Comparison of ENCODE assay signal across 1 cellular context in the genomic region with DNA sequence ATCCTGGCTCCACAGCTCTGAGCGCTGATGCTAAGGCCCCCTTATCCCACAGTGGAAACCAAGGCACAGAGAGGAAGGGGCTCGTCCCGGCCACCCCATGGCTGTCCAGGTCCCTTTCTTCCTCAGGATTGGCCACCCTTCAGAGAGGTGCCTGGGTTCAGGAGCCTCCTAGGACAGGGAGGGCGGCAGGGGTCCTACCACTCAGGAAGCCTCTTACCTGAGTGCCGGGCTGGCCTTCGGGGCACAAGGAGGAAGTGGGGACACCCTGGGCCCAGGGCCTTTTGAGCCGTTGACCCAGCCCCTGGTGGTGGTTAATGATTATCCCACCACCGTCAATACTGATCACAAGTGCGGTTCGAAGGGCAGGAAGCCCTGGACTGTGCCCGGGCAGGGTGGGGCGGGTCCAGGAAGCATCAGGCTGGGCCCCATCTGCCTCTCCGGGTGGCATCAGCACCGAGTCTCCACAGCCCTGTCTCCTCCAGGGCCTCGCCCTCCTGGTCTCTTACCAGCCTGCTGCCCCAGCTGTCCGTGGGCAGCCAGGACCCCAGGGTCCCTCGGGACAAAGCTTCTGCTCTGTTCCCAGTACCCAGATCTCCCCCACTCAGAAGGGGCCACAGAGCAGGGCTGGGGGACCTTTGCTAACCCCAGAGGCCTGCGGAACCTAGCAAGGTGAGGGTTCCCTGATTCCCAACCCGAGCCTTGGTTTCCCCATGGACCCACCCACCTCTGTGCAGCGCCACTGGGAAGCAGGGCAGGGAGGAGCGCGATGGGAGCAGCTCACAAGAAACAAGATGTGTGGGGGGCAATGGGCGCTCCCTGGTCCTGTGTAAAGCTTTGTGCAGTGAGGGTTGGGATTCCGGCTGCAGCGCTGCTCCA.
A peak's percentile ranks its signal among the peaks of the same experiment; 100 is the strongest.
TF ChIP-seq lines count a peak whose summit lies in the region.

No MANE protein-coding gene starts in this region.

TF ChIP-seq in HepG2, 621 proteins besides CTCF, POLR2A, EP300 and RAD21 (continued from another document and continues in another):
- TF ChIP-seq, protein P1, sequence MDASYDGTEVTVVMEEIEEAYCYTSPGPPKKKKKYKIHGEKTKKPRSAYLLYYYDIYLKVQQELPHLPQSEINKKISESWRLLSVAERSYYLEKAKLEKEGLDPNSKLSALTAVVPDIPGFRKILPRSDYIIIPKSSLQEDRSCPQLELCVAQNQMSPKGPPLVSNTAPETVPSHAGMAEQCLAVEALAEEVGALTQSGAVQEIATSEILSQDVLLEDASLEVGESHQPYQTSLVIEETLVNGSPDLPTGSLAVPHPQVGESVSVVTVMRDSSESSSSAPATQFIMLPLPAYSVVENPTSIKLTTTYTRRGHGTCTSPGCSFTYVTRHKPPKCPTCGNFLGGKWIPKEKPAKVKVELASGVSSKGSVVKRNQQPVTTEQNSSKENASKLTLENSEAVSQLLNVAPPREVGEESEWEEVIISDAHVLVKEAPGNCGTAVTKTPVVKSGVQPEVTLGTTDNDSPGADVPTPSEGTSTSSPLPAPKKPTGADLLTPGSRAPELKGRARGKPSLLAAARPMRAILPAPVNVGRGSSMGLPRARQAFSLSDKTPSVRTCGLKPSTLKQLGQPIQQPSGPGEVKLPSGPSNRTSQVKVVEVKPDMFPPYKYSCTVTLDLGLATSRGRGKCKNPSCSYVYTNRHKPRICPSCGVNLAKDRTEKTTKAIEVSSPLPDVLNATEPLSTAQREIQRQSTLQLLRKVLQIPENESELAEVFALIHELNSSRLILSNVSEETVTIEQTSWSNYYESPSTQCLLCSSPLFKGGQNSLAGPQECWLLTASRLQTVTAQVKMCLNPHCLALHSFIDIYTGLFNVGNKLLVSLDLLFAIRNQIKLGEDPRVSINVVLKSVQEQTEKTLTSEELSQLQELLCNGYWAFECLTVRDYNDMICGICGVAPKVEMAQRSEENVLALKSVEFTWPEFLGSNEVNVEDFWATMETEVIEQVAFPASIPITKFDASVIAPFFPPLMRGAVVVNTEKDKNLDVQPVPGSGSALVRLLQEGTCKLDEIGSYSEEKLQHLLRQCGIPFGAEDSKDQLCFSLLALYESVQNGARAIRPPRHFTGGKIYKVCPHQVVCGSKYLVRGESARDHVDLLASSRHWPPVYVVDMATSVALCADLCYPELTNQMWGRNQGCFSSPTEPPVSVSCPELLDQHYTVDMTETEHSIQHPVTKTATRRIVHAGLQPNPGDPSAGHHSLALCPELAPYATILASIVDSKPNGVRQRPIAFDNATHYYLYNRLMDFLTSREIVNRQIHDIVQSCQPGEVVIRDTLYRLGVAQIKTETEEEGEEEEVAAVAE (CRISPR knock-in tag; IDR thresholded peaks at IDR 0.05; ENCODE audit: borderline replicate concordance), result 0 out of 2 replicates have a peak, but pooled peaks have one; percentile 33
- TF ChIP-seq XRCC5 (optimal IDR thresholded peaks at IDR 0.05; ENCODE audit: low read length) (peak; percentile 31), ZFAT (CRISPR knock-in tag; conservative IDR thresholded peaks at IDR 0.05) (no peak), MAFK (conservative IDR thresholded peaks at IDR 0.05 in 1 of 2, IDR thresholded peaks at IDR 0.05 in 1 of 2; ENCODE audit: low read length in 2 of 2) (no peak), ZNF335 (CRISPR knock-in tag; IDR thresholded peaks at IDR 0.05) (peak; percentile 81; the same call in 1 of the 2 replicates), ZNF260 (CRISPR knock-in tag; IDR thresholded peaks at IDR 0.05; ENCODE audit: borderline replicate concordance, low read depth) (no peak), KDM6A (CRISPR knock-in tag; IDR thresholded peaks at IDR 0.05; ENCODE audit: low read depth) (peak; percentile 87), MIER2 (CRISPR knock-in tag; IDR thresholded peaks at IDR 0.05) (peak; percentile 70), HNRNPH1 (optimal IDR thresholded peaks at IDR 0.05; ENCODE audit: low read depth, low read length) (peak; percentile 21), GABPA (IDR thresholded peaks at IDR 0.05; ENCODE audit: low read depth, low read length) (no peak), GABPA (CRISPR knock-in tag; IDR thresholded peaks at IDR 0.05; ENCODE audit: low read depth) (peak; percentile 75), PRDM4 (CRISPR knock-in tag; IDR thresholded peaks at IDR 0.05; ENCODE audit: borderline replicate concordance) (no peak; the same call in 1 of the 2 replicates), ZMAT5 (CRISPR knock-in tag; IDR thresholded peaks at IDR 0.05; ENCODE audit: borderline replicate concordance, low read depth) (no peak), ZNF280B (CRISPR knock-in tag; IDR thresholded peaks at IDR 0.05; ENCODE audit: borderline replicate concordance) (no peak), ZUFSP (CRISPR knock-in tag; IDR thresholded peaks at IDR 0.05; ENCODE audit: borderline replicate concordance) (no peak), ZBTB3 (CRISPR knock-in tag; IDR thresholded peaks at IDR 0.05; ENCODE audit: borderline replicate concordance, low read depth) (peak; percentile 58), FIP1L1 (IDR thresholded peaks at IDR 0.05; ENCODE audit: borderline replicate concordance, insufficient read depth, low read depth, low read length) (no peak), ZNF713 (CRISPR knock-in tag; IDR thresholded peaks at IDR 0.05) (0 out of 2 replicates have a peak, but pooled peaks have one; percentile 70), ISX (CRISPR knock-in tag; conservative IDR thresholded peaks at IDR 0.05) (no peak), ZFP36L1 (CRISPR knock-in tag; IDR thresholded peaks at IDR 0.05) (0 out of 2 replicates have a peak, but pooled peaks have one; percentile 32), ZNF12 (CRISPR knock-in tag; IDR thresholded peaks at IDR 0.05) (no peak), MTA1 (CRISPR knock-in tag; IDR thresholded peaks at IDR 0.05; ENCODE audit: borderline replicate concordance) (peak; percentile 74; the same call in 1 of the 2 replicates), KLF9 (CRISPR knock-in tag; IDR thresholded peaks at IDR 0.05; ENCODE audit: low read depth) (peak; percentile 26; the same call in 1 of the 2 replicates), IKZF4 (CRISPR knock-in tag; IDR thresholded peaks at IDR 0.05; ENCODE audit: borderline replicate concordance, low read depth, not compliant biosample characterization) (no peak), KDM3A (CRISPR knock-in tag; IDR thresholded peaks at IDR 0.05; ENCODE audit: low read depth) (peak; percentile 58; the same call in 1 of the 2 replicates), EZH2 (conservative IDR thresholded peaks at IDR 0.05; ENCODE audit: low read depth, low read length) (no peak), SIN3A (IDR thresholded peaks at IDR 0.05; ENCODE audit: borderline replicate concordance, low read depth, low read length) (peak; percentile 89; the same call in 1 of the 2 replicates), PHF8 (CRISPR knock-in tag; IDR thresholded peaks at IDR 0.05) (peak; percentile 79), ZNF598 (CRISPR knock-in tag; IDR thresholded peaks at IDR 0.05; ENCODE audit: borderline replicate concordance) (no peak), MLXIP (CRISPR knock-in tag; IDR thresholded peaks at IDR 0.05; ENCODE audit: borderline replicate concordance) (no peak), HMGA1 (CRISPR knock-in tag; conservative IDR thresholded peaks at IDR 0.05) (no peak), ZNF136 (CRISPR knock-in tag; IDR thresholded peaks at IDR 0.05; ENCODE audit: low read depth) (no peak), BCL6 (CRISPR knock-in tag; IDR thresholded peaks at IDR 0.05) (peak; percentile 57; the same call in 1 of the 2 replicates), NCOA5 (CRISPR knock-in tag; IDR thresholded peaks at IDR 0.05) (no peak), ZNF331 (CRISPR knock-in tag; IDR thresholded peaks at IDR 0.05) (peak; percentile 65; the same call in 1 of the 2 replicates)
- TF ChIP-seq, protein P2, sequence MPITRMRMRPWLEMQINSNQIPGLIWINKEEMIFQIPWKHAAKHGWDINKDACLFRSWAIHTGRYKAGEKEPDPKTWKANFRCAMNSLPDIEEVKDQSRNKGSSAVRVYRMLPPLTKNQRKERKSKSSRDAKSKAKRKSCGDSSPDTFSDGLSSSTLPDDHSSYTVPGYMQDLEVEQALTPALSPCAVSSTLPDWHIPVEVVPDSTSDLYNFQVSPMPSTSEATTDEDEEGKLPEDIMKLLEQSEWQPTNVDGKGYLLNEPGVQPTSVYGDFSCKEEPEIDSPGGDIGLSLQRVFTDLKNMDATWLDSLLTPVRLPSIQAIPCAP (CRISPR knock-in tag; IDR thresholded peaks at IDR 0.05; ENCODE audit: low read depth), result 0 out of 2 replicates have a peak, but pooled peaks have one; percentile 5
- TF ChIP-seq, protein P3, sequence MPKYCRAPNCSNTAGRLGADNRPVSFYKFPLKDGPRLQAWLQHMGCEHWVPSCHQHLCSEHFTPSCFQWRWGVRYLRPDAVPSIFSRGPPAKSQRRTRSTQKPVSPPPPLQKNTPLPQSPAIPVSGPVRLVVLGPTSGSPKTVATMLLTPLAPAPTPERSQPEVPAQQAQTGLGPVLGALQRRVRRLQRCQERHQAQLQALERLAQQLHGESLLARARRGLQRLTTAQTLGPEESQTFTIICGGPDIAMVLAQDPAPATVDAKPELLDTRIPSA (CRISPR knock-in tag; IDR thresholded peaks at IDR 0.05; ENCODE audit: borderline replicate concordance), result peak; percentile 84; the same call in 1 of the 2 replicates
- TF ChIP-seq, protein P4, sequence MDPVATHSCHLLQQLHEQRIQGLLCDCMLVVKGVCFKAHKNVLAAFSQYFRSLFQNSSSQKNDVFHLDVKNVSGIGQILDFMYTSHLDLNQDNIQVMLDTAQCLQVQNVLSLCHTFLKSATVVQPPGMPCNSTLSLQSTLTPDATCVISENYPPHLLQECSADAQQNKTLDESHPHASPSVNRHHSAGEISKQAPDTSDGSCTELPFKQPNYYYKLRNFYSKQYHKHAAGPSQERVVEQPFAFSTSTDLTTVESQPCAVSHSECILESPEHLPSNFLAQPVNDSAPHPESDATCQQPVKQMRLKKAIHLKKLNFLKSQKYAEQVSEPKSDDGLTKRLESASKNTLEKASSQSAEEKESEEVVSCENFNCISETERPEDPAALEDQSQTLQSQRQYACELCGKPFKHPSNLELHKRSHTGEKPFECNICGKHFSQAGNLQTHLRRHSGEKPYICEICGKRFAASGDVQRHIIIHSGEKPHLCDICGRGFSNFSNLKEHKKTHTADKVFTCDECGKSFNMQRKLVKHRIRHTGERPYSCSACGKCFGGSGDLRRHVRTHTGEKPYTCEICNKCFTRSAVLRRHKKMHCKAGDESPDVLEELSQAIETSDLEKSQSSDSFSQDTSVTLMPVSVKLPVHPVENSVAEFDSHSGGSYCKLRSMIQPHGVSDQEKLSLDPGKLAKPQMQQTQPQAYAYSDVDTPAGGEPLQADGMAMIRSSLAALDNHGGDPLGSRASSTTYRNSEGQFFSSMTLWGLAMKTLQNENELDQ (CRISPR knock-in tag; IDR thresholded peaks at IDR 0.05; ENCODE audit: borderline replicate concordance), result no peak
